Comparison of ENCODE assay signal across 1 cellular context in genomic region chr4:38529189-38530115, GRCh38.
TF ChIP-seq lines count a peak whose summit lies in the region.

No MANE protein-coding gene starts in this region.

TF ChIP-seq in HepG2, 621 proteins besides CTCF, POLR2A, EP300 and RAD21 (continued from another document):
- TF ChIP-seq CREBL2 (CRISPR knock-in tag; IDR thresholded peaks at IDR 0.05; ENCODE audit: borderline replicate concordance) (no peak), ZFP41 (CRISPR knock-in tag; IDR thresholded peaks at IDR 0.05; ENCODE audit: borderline replicate concordance) (no peak), ERF (CRISPR knock-in tag; IDR thresholded peaks at IDR 0.05) (no peak), MXI1 (IDR thresholded peaks at IDR 0.05; ENCODE audit: borderline replicate concordance, low read depth, low read length) (no peak), CCDC6 (CRISPR knock-in tag; IDR thresholded peaks at IDR 0.05) (no peak), FOXA3 (CRISPR knock-in tag; IDR thresholded peaks at IDR 0.05) (no peak), ZNF138 (CRISPR knock-in tag; IDR thresholded peaks at IDR 0.05; ENCODE audit: low read depth) (no peak), ZFX (CRISPR knock-in tag; IDR thresholded peaks at IDR 0.05; ENCODE audit: low read depth) (peak; percentile 30; the same call in 1 of the 2 replicates), GABPA (IDR thresholded peaks at IDR 0.05; ENCODE audit: low read depth, low read length) (no peak), GABPA (CRISPR knock-in tag; IDR thresholded peaks at IDR 0.05; ENCODE audit: low read depth) (peak; percentile 68), ELF1 (CRISPR knock-in tag; IDR thresholded peaks at IDR 0.05) (peak; percentile 42; the same call in 1 of the 2 replicates), ZNF556 (CRISPR knock-in tag; IDR thresholded peaks at IDR 0.05; ENCODE audit: borderline replicate concordance) (no peak), ZFP62 (CRISPR knock-in tag; IDR thresholded peaks at IDR 0.05) (no peak), RFX3 (CRISPR knock-in tag; IDR thresholded peaks at IDR 0.05) (peak; percentile 60)
- TF ChIP-seq, protein P1, sequence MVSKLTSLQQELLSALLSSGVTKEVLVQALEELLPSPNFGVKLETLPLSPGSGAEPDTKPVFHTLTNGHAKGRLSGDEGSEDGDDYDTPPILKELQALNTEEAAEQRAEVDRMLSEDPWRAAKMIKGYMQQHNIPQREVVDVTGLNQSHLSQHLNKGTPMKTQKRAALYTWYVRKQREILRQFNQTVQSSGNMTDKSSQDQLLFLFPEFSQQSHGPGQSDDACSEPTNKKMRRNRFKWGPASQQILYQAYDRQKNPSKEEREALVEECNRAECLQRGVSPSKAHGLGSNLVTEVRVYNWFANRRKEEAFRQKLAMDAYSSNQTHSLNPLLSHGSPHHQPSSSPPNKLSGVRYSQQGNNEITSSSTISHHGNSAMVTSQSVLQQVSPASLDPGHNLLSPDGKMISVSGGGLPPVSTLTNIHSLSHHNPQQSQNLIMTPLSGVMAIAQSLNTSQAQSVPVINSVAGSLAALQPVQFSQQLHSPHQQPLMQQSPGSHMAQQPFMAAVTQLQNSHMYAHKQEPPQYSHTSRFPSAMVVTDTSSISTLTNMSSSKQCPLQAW (CRISPR knock-in tag; IDR thresholded peaks at IDR 0.05) = no peak
- TF ChIP-seq, protein P2, sequence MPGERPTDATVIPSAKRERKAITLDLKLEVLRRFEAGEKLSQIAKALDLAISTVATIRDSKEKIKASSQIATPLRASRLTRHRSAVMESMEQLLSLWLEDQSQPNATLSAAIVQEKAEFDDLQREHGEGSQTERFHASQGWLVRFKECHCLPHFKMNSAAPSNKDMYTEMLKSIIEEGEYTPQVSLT (CRISPR knock-in tag; IDR thresholded peaks at IDR 0.05; ENCODE audit: borderline replicate concordance, low read depth) = no peak
- TF ChIP-seq, protein P3, sequence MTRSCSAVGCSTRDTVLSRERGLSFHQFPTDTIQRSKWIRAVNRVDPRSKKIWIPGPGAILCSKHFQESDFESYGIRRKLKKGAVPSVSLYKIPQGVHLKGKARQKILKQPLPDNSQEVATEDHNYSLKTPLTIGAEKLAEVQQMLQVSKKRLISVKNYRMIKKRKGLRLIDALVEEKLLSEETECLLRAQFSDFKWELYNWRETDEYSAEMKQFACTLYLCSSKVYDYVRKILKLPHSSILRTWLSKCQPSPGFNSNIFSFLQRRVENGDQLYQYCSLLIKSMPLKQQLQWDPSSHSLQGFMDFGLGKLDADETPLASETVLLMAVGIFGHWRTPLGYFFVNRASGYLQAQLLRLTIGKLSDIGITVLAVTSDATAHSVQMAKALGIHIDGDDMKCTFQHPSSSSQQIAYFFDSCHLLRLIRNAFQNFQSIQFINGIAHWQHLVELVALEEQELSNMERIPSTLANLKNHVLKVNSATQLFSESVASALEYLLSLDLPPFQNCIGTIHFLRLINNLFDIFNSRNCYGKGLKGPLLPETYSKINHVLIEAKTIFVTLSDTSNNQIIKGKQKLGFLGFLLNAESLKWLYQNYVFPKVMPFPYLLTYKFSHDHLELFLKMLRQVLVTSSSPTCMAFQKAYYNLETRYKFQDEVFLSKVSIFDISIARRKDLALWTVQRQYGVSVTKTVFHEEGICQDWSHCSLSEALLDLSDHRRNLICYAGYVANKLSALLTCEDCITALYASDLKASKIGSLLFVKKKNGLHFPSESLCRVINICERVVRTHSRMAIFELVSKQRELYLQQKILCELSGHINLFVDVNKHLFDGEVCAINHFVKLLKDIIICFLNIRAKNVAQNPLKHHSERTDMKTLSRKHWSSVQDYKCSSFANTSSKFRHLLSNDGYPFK (CRISPR knock-in tag; IDR thresholded peaks at IDR 0.05; ENCODE audit: borderline replicate concordance) = peak; percentile 38; the same call in 1 of the 2 replicates
- TF ChIP-seq, protein P4, sequence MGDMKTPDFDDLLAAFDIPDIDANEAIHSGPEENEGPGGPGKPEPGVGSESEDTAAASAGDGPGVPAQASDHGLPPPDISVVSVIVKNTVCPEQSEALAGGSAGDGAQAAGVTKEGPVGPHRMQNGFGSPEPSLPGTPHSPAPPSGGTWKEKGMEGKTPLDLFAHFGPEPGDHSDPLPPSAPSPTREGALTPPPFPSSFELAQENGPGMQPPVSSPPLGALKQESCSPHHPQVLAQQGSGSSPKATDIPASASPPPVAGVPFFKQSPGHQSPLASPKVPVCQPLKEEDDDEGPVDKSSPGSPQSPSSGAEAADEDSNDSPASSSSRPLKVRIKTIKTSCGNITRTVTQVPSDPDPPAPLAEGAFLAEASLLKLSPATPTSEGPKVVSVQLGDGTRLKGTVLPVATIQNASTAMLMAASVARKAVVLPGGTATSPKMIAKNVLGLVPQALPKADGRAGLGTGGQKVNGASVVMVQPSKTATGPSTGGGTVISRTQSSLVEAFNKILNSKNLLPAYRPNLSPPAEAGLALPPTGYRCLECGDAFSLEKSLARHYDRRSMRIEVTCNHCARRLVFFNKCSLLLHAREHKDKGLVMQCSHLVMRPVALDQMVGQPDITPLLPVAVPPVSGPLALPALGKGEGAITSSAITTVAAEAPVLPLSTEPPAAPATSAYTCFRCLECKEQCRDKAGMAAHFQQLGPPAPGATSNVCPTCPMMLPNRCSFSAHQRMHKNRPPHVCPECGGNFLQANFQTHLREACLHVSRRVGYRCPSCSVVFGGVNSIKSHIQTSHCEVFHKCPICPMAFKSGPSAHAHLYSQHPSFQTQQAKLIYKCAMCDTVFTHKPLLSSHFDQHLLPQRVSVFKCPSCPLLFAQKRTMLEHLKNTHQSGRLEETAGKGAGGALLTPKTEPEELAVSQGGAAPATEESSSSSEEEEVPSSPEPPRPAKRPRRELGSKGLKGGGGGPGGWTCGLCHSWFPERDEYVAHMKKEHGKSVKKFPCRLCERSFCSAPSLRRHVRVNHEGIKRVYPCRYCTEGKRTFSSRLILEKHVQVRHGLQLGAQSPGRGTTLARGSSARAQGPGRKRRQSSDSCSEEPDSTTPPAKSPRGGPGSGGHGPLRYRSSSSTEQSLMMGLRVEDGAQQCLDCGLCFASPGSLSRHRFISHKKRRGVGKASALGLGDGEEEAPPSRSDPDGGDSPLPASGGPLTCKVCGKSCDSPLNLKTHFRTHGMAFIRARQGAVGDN (CRISPR knock-in tag; IDR thresholded peaks at IDR 0.05) = peak; percentile 27; the same call in 1 of the 2 replicates
- TF ChIP-seq, protein P5, sequence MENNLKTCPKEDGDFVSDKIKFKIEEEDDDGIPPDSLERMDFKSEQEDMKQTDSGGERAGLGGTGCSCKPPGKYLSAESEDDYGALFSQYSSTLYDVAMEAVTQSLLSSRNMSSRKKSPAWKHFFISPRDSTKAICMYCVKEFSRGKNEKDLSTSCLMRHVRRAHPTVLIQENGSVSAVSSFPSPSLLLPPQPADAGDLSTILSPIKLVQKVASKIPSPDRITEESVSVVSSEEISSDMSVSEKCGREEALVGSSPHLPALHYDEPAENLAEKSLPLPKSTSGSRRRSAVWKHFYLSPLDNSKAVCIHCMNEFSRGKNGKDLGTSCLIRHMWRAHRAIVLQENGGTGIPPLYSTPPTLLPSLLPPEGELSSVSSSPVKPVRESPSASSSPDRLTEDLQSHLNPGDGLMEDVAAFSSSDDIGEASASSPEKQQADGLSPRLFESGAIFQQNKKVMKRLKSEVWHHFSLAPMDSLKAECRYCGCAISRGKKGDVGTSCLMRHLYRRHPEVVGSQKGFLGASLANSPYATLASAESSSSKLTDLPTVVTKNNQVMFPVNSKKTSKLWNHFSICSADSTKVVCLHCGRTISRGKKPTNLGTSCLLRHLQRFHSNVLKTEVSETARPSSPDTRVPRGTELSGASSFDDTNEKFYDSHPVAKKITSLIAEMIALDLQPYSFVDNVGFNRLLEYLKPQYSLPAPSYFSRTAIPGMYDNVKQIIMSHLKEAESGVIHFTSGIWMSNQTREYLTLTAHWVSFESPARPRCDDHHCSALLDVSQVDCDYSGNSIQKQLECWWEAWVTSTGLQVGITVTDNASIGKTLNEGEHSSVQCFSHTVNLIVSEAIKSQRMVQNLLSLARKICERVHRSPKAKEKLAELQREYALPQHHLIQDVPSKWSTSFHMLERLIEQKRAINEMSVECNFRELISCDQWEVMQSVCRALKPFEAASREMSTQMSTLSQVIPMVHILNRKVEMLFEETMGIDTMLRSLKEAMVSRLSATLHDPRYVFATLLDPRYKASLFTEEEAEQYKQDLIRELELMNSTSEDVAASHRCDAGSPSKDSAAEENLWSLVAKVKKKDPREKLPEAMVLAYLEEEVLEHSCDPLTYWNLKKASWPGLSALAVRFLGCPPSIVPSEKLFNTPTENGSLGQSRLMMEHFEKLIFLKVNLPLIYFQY (CRISPR knock-in tag; IDR thresholded peaks at IDR 0.05; ENCODE audit: borderline replicate concordance) = no peak
- TF ChIP-seq, protein P6, sequence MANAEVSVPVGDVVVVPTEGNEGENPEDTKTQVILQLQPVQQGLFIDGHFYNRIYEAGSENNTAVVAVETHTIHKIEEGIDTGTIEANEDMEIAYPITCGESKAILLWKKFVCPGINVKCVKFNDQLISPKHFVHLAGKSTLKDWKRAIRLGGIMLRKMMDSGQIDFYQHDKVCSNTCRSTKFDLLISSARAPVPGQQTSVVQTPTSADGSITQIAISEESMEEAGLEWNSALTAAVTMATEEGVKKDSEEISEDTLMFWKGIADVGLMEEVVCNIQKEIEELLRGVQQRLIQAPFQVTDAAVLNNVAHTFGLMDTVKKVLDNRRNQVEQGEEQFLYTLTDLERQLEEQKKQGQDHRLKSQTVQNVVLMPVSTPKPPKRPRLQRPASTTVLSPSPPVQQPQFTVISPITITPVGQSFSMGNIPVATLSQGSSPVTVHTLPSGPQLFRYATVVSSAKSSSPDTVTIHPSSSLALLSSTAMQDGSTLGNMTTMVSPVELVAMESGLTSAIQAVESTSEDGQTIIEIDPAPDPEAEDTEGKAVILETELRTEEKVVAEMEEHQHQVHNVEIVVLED (CRISPR knock-in tag; IDR thresholded peaks at IDR 0.05; ENCODE audit: borderline replicate concordance) = no peak
